In the genomic region with DNA sequence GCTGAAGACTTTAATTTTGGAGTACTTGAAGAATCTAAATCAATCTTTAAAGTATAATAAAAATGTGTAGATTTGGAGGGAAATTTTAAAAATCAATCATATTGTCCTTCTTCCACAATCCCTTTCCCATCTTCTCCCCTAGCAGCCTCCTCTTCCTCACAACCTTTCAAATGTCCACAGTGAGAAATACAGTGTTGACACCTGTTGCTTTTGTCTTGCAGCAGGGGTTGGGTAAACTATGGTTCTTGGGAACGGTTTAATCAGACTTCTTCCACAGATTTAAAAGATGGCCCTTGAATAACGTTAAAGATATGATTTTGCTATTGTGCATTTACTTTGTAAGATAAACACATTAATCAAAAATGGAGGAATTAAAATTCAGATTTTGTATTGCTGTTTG, we compare ENCODE assay signal across 15 cellular contexts.
DNase-seq lines count a peak whose midpoint lies in the region; TF ChIP-seq lines count a peak whose summit lies in the region.
"Had no signal": no experiment of that assay in that cellular context is flagged by ENCODE, and none has a peak within 500 bp of the region (broad histone marks: within the 10 kb centered on the region; RNA-seq: fewer than 3 reads in every experiment).

No MANE protein-coding gene starts in this region.

- H3K27ac ChIP-seq in HEK293 (ENCODE audit: extremely low read depth, low read depth, low read length) = no peak overlapping the region
- H3K27ac ChIP-seq in PC-9 = peak overlapping the region; percentile 53
- H3K27ac ChIP-seq in epithelial cell of prostate = peak overlapping the region; percentile 67
- H3K27ac ChIP-seq in neuronal stem cell (replicated peaks; ENCODE audit: low read length) = peak overlapping the region; percentile 62
- H3K27ac ChIP-seq: C4-2B had no signal

- H3K4me1 ChIP-seq in HEK293 (ENCODE audit: control insufficient read depth, insufficient read depth, low read length) = no peaks in the 10 kb centered on the region
- H3K4me1 ChIP-seq in PC-9 (replicated peaks; ENCODE audit: insufficient read depth) = peaks cover 26% of the 10 kb centered on the region
- peaks cover 5 to 7% of the 10 kb centered on the region in 2 donors for H3K4me1 ChIP-seq in neuronal stem cell (ENCODE audit: control insufficient read depth in 2 of 2, insufficient read depth in 1 of 2, low read depth in 1 of 2, low read length in 2 of 2)

- no peaks in the 10 kb centered on the region for H3K79me1 ChIP-seq in neuronal stem cell (ENCODE audit: low read depth, low read length)

- H4K8ac ChIP-seq in neuronal stem cell (ENCODE audit: low read depth, low read length) = no peak overlapping the region

- H3K9ac ChIP-seq in neuronal stem cell (ENCODE audit: low read depth, low read length, poor library complexity) = no peak overlapping the region

- H3K4me3 ChIP-seq in HEK293 (ENCODE audit: low read depth, low read length) = no peak overlapping the region
- no peak overlapping the region for H3K4me3 ChIP-seq in PC-9
- H3K4me3 ChIP-seq in neuronal stem cell (ENCODE audit: low read length in 2 of 2) = no peak overlapping the region
- H3K4me3 ChIP-seq: SJSA1 had no signal

- no peak overlapping the region for H2BK15ac ChIP-seq in neuronal stem cell (ENCODE audit: low read length)

- H2AK5ac ChIP-seq in neuronal stem cell (ENCODE audit: low read depth, low read length) = no peak overlapping the region

- H3K9me3 ChIP-seq in HEK293 (ENCODE audit: control insufficient read depth, insufficient read depth, low read depth, low read length) = no peaks in the 10 kb centered on the region
- no peaks in the 10 kb centered on the region for H3K9me3 ChIP-seq in PC-9 (ENCODE audit: insufficient read depth, low read depth)
- no peaks in the 10 kb centered on the region for H3K9me3 ChIP-seq in neuronal stem cell (replicated peaks in 1 of 2; ENCODE audit: control insufficient read depth in 2 of 2, insufficient read depth in 1 of 2, low read depth in 1 of 2, low read length in 2 of 2)
- H3K9me3 ChIP-seq: SJSA1 had no signal

- H3K27me3 ChIP-seq in PC-9 (ENCODE audit: insufficient read depth, low read depth) (no peaks in the 10 kb centered on the region), neuronal stem cell (ENCODE audit: control insufficient read depth in 3 of 3, insufficient read depth in 3 of 3, low read depth in 1 of 3, low read length in 3 of 3) (no peaks in the 10 kb centered on the region)
- H3K27me3 ChIP-seq: SJSA1 had no signal

- POLR2A ChIA-PET in HEK293 (lab: Yijun Ruan, JAX) (no interaction called here), PC-9 (lab: Charles Lee; ENCODE audit: unreplicated experiment) (no interaction called here)

- no peak overlapping the region for H3K4ac ChIP-seq in neuronal stem cell (ENCODE audit: low read length)

- CTCF ChIA-PET in HEK293 (lab: Yijun Ruan, JAX) (interaction anchor here (0.6 kb wide), 1 partner anchor 265 kb away, joined by 3 read pairs; no protein-coding TSS in a partner anchor), PC-9 (lab: Charles Lee) (no interaction called here)

- no TSS peak for BruUV-seq in PC-9 (replicated peaks; lab: Mats Ljungman, UMichigan)

- H4K20me1 ChIP-seq in PC-9 (ENCODE audit: insufficient read depth) = no peaks in the 10 kb centered on the region

- no CpG with 5 or more reads among the region's 2 CpGs for WGBS in neuronal stem cell (ENCODE audit: extremely low coverage in 2 of 2, insufficient read length in 2 of 2, insufficient replicate concordance in 1 of 2), 2 donors

- H3K36me3 ChIP-seq in HEK293 (ENCODE audit: control insufficient read depth in 2 of 2, insufficient read depth in 1 of 2, low read length in 2 of 2) = no peaks in the 10 kb centered on the region
- H3K36me3 ChIP-seq in PC-9 (ENCODE audit: low read depth) = no peaks in the 10 kb centered on the region
- H3K36me3 ChIP-seq in neuronal stem cell (replicated peaks in 1 of 2; ENCODE audit: control insufficient read depth in 2 of 2, insufficient read depth in 2 of 2, low read length in 2 of 2) = no peaks in the 10 kb centered on the region
- H3K36me3 ChIP-seq: SJSA1 had no signal

- TF ChIP-seq CTCF in HEK293 (tag by site-specific recombination; IDR thresholded peaks at IDR 0.05) (no peak), PC-9 (conservative IDR thresholded peaks at IDR 0.05) (no peak)

- H3F3A ChIP-seq in PC-9 (ENCODE audit: insufficient read depth, low read depth) = peaks cover 24% of the 10 kb centered on the region

- H3K18ac ChIP-seq in neuronal stem cell (ENCODE audit: low read length) = no peak overlapping the region

- H2BK12ac ChIP-seq in neuronal stem cell (ENCODE audit: low read length) = no peak overlapping the region

- H3K79me2 ChIP-seq in PC-9 (ENCODE audit: low read depth) = no peaks in the 10 kb centered on the region

- no peak overlapping the region for H4K91ac ChIP-seq in neuronal stem cell (ENCODE audit: low read depth, low read length, poor library complexity)

- intact Hi-C loops in PC-9 (cut with micrococcal nuclease; ENCODE audit: unreplicated experiment) = loop anchor here (5.0 kb wide), 1 partner anchor 733 kb away; a partner anchor contains a TSS

- H2BK120ac ChIP-seq in neuronal stem cell (ENCODE audit: low read depth, low read length) = no peak overlapping the region

- no peak overlapping the region for H2BK5ac ChIP-seq in neuronal stem cell (ENCODE audit: low read length)

- no peak overlapping the region for H3K23ac ChIP-seq in neuronal stem cell (ENCODE audit: low read depth, low read length, poor library complexity)

- H2AFZ ChIP-seq in PC-9 = no peak overlapping the region
- H2AFZ ChIP-seq in neuronal stem cell (ENCODE audit: low read length) = no peak overlapping the region

- H3K14ac ChIP-seq in neuronal stem cell (ENCODE audit: low read length) = no peak overlapping the region

- no peak for DNase-seq in PC-9
- DNase-seq in epithelial cell of prostate (ENCODE audit: low read depth, low spot score) = no peak
- DNase-seq in neuronal stem cell (ENCODE audit: low spot score) = no peak
- DNase-seq in mucosa of gallbladder (ENCODE audit: low spot score) = no peak
- DNase-seq in pons (ENCODE audit: low spot score) = no peak
- DNase-seq in CD1c-positive myeloid dendritic cell (ENCODE audit: extremely low spot score) = no peak
- no peak for DNase-seq in Ammon's horn (ENCODE audit: low spot score)
- DNase-seq: DMS79 treated with DMSO at 0.1 percent for 48 hours, MV-4-11, NCI-H2107, NCI-H510A, NCI-H774 had no signal

- H3K4me2 ChIP-seq in PC-9 (no peak overlapping the region), neuronal stem cell (ENCODE audit: insufficient read depth, low read length, poor library complexity, severe bottlenecking) (no peak overlapping the region)

- H3K9me2 ChIP-seq in PC-9 (ENCODE audit: insufficient read depth) = no peaks in the 10 kb centered on the region

TF ChIP-seq in HEK293, 187 proteins besides CTCF, POLR2A, EP300 and RAD21:
- peak; percentile 92 for TF ChIP-seq SCRT2 (tag by site-specific recombination; IDR thresholded peaks at IDR 0.05)
- TF ChIP-seq, protein P1, sequence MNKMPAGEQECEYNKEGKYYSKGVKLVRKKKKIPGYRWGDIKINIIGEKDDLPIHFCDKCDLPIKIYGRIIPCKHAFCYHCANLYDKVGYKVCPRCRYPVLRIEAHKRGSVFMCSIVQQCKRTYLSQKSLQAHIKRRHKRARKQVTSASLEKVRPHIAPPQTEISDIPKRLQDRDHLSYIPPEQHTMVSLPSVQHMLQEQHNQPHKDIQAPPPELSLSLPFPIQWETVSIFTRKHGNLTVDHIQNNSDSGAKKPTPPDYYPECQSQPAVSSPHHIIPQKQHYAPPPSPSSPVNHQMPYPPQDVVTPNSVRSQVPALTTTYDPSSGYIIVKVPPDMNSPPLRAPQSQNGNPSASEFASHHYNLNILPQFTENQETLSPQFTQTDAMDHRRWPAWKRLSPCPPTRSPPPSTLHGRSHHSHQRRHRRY (tag by site-specific recombination; IDR thresholded peaks at IDR 0.05) = no peak
- TF ChIP-seq SCRT1 (tag by site-specific recombination; IDR thresholded peaks at IDR 0.05; ENCODE audit: borderline replicate concordance) = peak; percentile 53; the same call in 1 of the 2 replicates
TF ChIP-seq in HEK293: peak in this region for 2.
